ENCODE assay signal across 7 cellular contexts in the genomic region with DNA sequence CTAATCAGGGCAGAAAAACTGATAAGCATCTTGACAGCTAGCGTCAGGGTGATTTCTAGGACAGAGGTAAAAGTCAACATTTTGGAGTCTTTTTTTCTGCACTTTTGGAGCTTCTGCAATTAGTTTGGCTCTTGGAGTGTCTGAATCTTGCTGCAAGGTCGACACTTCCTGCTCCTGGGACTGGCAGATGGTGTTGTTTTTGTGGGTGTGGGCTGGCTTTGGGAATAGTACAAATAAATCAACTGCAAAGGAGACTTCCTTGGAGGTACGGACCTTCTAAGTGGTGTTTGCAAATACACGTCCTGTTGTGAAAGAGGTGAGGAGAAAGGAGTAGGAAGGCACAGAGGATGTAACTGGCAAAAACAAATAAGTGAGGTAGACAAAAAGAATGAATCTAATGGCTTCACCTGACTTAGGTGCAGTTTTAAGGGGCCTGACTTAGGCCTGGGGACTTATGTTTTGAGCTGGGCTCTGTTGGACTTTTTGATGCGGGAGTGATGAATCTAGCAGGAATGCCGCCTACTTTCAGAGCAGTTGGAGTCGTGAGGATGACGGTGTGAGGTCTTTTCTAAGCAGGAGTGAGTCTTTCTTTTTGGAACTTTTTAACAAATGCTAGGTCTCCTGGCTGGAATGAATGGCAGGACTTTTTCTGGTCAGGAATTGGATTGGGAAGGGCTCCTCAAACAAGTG.
DNase-seq lines count a peak whose midpoint lies in the region; TF ChIP-seq lines count a peak whose summit lies in the region.
"Not testable (repeated sequence)": the region's sequence is repeated elsewhere in the genome, so short reads cannot be mapped to it uniquely, and the experiment has no call there.

No MANE protein-coding gene starts in this region.

- not testable (repeated sequence) for H4K20me1 ChIP-seq in BLaER1 treated with 17β-estradiol and CSF1 and Interleukin-3, amounts not matched to agents 10 nM and 100 nM; MM.1S (ENCODE audit: insufficient read depth, low read length)

- peaks cover 0 to 10% (median 5%) of the 10 kb centered on the region in 11 experiments; a peak in 14 of 22 replicates for H3K9me3 ChIP-seq in BLaER1 treated with 17β-estradiol and CSF1 and Interleukin-3, amounts not matched to agents 10 nM and 100 nM (replicated peaks in 1 of 11)
- H3K9me3 ChIP-seq in MM.1S (replicated peaks; ENCODE audit: insufficient read depth, low read length); colonic mucosa; parathyroid adenoma (ENCODE audit: control insufficient read depth, low read length); transverse colon: not testable (repeated sequence)

- H3K4me1 ChIP-seq in BLaER1 treated with 17β-estradiol and CSF1 and Interleukin-3, amounts not matched to agents 10 nM and 100 nM, result peaks cover 4 to 43% (median 31%) of the 10 kb centered on the region in 10 experiments; a peak in 17 of 20 replicates
- peaks cover 30% of the 10 kb centered on the region for H3K4me1 ChIP-seq in MM.1S (ENCODE audit: low read length)
- not testable (repeated sequence) for H3K4me1 ChIP-seq in colonic mucosa, parathyroid adenoma, transverse colon

- H3K9ac ChIP-seq in BLaER1 treated with 17β-estradiol and CSF1 and Interleukin-3, amounts not matched to agents 10 nM and 100 nM; colonic mucosa (ENCODE audit: low read depth in 2 of 2, low read length in 2 of 2); parathyroid adenoma: not testable (repeated sequence)
- H3K9ac ChIP-seq in MM.1S (ENCODE audit: low read length), result peak overlapping the region; percentile 86; the same call in 1 of the 2 replicates

- WGBS in transverse colon (ENCODE audit: low coverage in 1 of 2), 2 donors, result 53 to 93% methylated on average over 3 to 8 of the region's 8 CpGs

- DNase-seq in Daoy (ENCODE audit: low read depth) (peak; percentile 49), colonic mucosa (peak; percentile 63), islet precursor cell (peak; percentile 56), transverse colon (peak; percentile 18)
- not testable (repeated sequence) for DNase-seq in MM.1S

- H3K27me3 ChIP-seq in BLaER1 treated with 17β-estradiol and CSF1 and Interleukin-3, amounts not matched to agents 10 nM and 100 nM; MM.1S (replicated peaks; ENCODE audit: insufficient read depth, low read length); colonic mucosa; parathyroid adenoma (ENCODE audit: control insufficient read depth, insufficient read depth, low read length); transverse colon: not testable (repeated sequence)

- not testable (repeated sequence) for H3K27ac ChIP-seq in BLaER1 treated with 17β-estradiol and CSF1 and Interleukin-3, amounts not matched to agents 10 nM and 100 nM
- H3K27ac ChIP-seq in MM.1S (ENCODE audit: low read length), result peak overlapping the region; percentile 98
- H3K27ac ChIP-seq in colonic mucosa, result peak overlapping the region; percentile 27
- peak overlapping the region; percentile 98 for H3K27ac ChIP-seq in parathyroid adenoma
- H3K27ac ChIP-seq in transverse colon, result peak overlapping the region; percentile 71 to 83 (median 78)

- TF ChIP-seq EP300 in transverse colon (IDR thresholded peaks at IDR 0.05; ENCODE audit: low read depth), result not testable (repeated sequence)

- not testable (repeated sequence) for TF ChIP-seq POLR2A in transverse colon (IDR thresholded peaks at IDR 0.05)

- not testable (repeated sequence) for H3K79me2 ChIP-seq in MM.1S (ENCODE audit: low read length); parathyroid adenoma

- not testable (repeated sequence) for H3K36me3 ChIP-seq in BLaER1 treated with 17β-estradiol and CSF1 and Interleukin-3, amounts not matched to agents 10 nM and 100 nM; MM.1S (replicated peaks; ENCODE audit: insufficient read depth, low read length); colonic mucosa; parathyroid adenoma (ENCODE audit: control insufficient read depth, insufficient read depth, low read length); transverse colon

- in situ Hi-C loops in transverse colon (cut with MboI; ENCODE audit: low pct_ligation_motif_present in 1 of 4, low pct_unique_long_range_greater_than_20kb in 1 of 4, low sequenced_read_pairs in 3 of 4), result not testable (repeated sequence)

- intact Hi-C loops in colonic mucosa (cut with DNase I); transverse colon (cut with DNase I; ENCODE audit: low total_unique reads): not testable (repeated sequence)

- H3F3A ChIP-seq in MM.1S (ENCODE audit: insufficient read depth, low read length), result peaks cover 19% of the 10 kb centered on the region

- not testable (repeated sequence) for H2AFZ ChIP-seq in MM.1S (ENCODE audit: low read length)
- peak overlapping the region; percentile 60 for H2AFZ ChIP-seq in parathyroid adenoma

- not testable (repeated sequence) for TF ChIP-seq CTCF in MM.1S (IDR thresholded peaks at IDR 0.05; ENCODE audit: low read length); colonic mucosa (IDR thresholded peaks at IDR 0.05); parathyroid adenoma (IDR thresholded peaks at IDR 0.05); transverse colon (IDR thresholded peaks at IDR 0.05)

- not testable (repeated sequence) for H3K4me3 ChIP-seq in BLaER1 treated with 17β-estradiol and CSF1 and Interleukin-3, amounts not matched to agents 10 nM and 100 nM; MM.1S (ENCODE audit: low read length); colonic mucosa; transverse colon
- peak overlapping the region; percentile 34 for H3K4me3 ChIP-seq in parathyroid adenoma (ENCODE audit: low read depth, low read length)

- peak overlapping the region in 7 of 11 experiments; percentile 10 to 30 (median 28); a peak in 5 of 22 replicates for H3K4me2 ChIP-seq in BLaER1 treated with 17β-estradiol and CSF1 and Interleukin-3, amounts not matched to agents 10 nM and 100 nM
- peak overlapping the region; percentile 72; the same call in 1 of the 2 replicates for H3K4me2 ChIP-seq in MM.1S (ENCODE audit: low read depth, low read length)
- H3K4me2 ChIP-seq in parathyroid adenoma (ENCODE audit: low read length), result peak overlapping the region; percentile 31

- not testable (repeated sequence) for H3K9me2 ChIP-seq in MM.1S (replicated peaks; ENCODE audit: insufficient read depth, low read length)
